ENCODE assay signal across 1 cellular context in genomic region chrX:38987135-38987780, GRCh38.
TF ChIP-seq lines count a peak whose summit lies in the region.

No MANE protein-coding gene starts in this region.

TF ChIP-seq in GM23338, 12 proteins besides CTCF, POLR2A, EP300 and RAD21 (continued from another document):
- TF ChIP-seq ZNF462 (CRISPR knock-in tag; IDR thresholded peaks at IDR 0.05) = no peak
- TF ChIP-seq JUNB (IDR thresholded peaks at IDR 0.05; ENCODE audit: unreplicated experiment) = no peak
- TF ChIP-seq ZNF114 (CRISPR knock-in tag; IDR thresholded peaks at IDR 0.05) = no peak
